Comparison of ENCODE assay signal across 21 cellular contexts in the genomic region with DNA sequence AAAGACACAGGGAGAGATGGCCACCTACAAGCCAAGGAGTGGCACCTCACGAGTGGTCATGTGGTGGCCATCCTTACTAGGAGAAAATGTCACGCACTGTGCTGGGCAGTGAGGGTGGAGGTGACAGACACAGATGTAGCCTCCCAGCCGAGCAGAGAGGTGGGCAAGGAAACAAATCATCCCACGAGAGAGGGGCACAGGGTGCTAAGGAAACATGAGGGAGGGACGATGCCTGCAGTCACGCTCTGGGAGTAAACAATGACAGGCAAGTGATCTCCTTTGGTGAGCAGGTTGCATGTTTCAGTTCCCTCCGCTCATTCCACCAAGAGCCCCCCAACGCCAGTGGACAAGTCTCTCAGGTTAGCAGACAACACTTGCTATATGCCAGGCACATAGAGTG.
DNase-seq lines count a peak whose midpoint lies in the region; ATAC-seq and TF ChIP-seq lines count a peak whose summit lies in the region.
"Had no signal": no experiment of that assay in that cellular context is flagged by ENCODE, and none has a peak within 500 bp of the region (broad histone marks: within the 10 kb centered on the region; RNA-seq: fewer than 3 reads in every experiment).

No MANE protein-coding gene starts in this region.

- H3K36me3 Mint-ChIP-seq in stimulated activated naive CD8-positive, alpha-beta T cell treated with anti-CD3 and anti-CD28 coated beads, Interleukin-15, Interleukin-2, amounts not matched to agents 100 ng/mL and 50 ng/mL, for 24 hours (ENCODE audit: low read depth), result peaks cover 26% of the 10 kb centered on the region
- H3K36me3 Mint-ChIP-seq in activated T-cell treated with anti-CD3 and anti-CD28 coated beads, Interleukin-2, amount 50 U/mL, for 72 hours (ENCODE audit: insufficient read depth in 2 of 2), result no peaks in the 10 kb centered on the region
- H3K36me3 Mint-ChIP-seq: stimulated activated memory B cell treated with anti-CD40 and anti-IgM and Interleukin-4, amounts not matched to agents 10 μg/mL and 1 μg/mL and 100 μg/mL, for 72 hours had no signal

- no peak overlapping the region for H3K27ac ChIP-seq in heart right ventricle
- H3K27ac ChIP-seq: ascending aorta, PC-9, right lobe of liver, thyroid gland had no signal

- peaks cover 0 to 22% (median 9%) of the 10 kb centered on the region in 9 donors for H3K4me1 ChIP-seq in heart right ventricle
- H3K4me1 ChIP-seq: right lobe of liver had no signal

- H3K4me3 ChIP-seq in heart right ventricle, result no peak overlapping the region
- H3K4me3 ChIP-seq: ascending aorta, GM23338, PC-9, right lobe of liver, thyroid gland had no signal

- 89 to 90% methylated on average over 8 of the region's 8 CpGs for WGBS in heart right ventricle, 2 donors

- H3K27ac Mint-ChIP-seq in stimulated activated naive CD8-positive, alpha-beta T cell treated with anti-CD3 and anti-CD28 coated beads, Interleukin-15, Interleukin-2, amounts not matched to agents 100 ng/mL and 50 ng/mL, for 24 hours, result peak overlapping the region; percentile 74
- H3K27ac Mint-ChIP-seq in activated T-cell treated with anti-CD3 and anti-CD28 coated beads, Interleukin-2, amount 50 U/mL, for 72 hours, result peak overlapping the region; percentile 67
- H3K27ac Mint-ChIP-seq: GM23338; stimulated activated memory B cell treated with anti-CD40 and anti-IgM and Interleukin-4, amounts not matched to agents 10 μg/mL and 1 μg/mL and 100 μg/mL, for 72 hours had no signal

- no peaks in the 10 kb centered on the region for H3K27me3 Mint-ChIP-seq in stimulated activated naive CD8-positive, alpha-beta T cell treated with anti-CD3 and anti-CD28 coated beads, Interleukin-15, Interleukin-2, amounts not matched to agents 100 ng/mL and 50 ng/mL, for 24 hours
- no peaks in the 10 kb centered on the region for H3K27me3 Mint-ChIP-seq in activated T-cell treated with anti-CD3 and anti-CD28 coated beads, Interleukin-2, amount 50 U/mL, for 72 hours (ENCODE audit: low read depth)
- H3K27me3 Mint-ChIP-seq: stimulated activated memory B cell treated with anti-CD40 and anti-IgM and Interleukin-4, amounts not matched to agents 10 μg/mL and 1 μg/mL and 100 μg/mL, for 72 hours had no signal

- peaks cover 0 to 5% (median 0%) of the 10 kb centered on the region in 7 donors for H3K27me3 ChIP-seq in heart right ventricle
- H3K27me3 ChIP-seq: ascending aorta, right lobe of liver, thyroid gland had no signal

- intact Hi-C loops in heart right ventricle (cut with DNase I), result loop anchor here in 1 of 10 donors (5.0 kb wide), 1 partner anchor 80 kb away; no protein-coding TSS in a partner anchor

- H3K4me1 Mint-ChIP-seq in stimulated activated naive CD8-positive, alpha-beta T cell treated with anti-CD3 and anti-CD28 coated beads, Interleukin-15, Interleukin-2, amounts not matched to agents 100 ng/mL and 50 ng/mL, for 24 hours (ENCODE audit: low read depth), result peaks cover 78% of the 10 kb centered on the region
- H3K4me1 Mint-ChIP-seq in activated T-cell treated with anti-CD3 and anti-CD28 coated beads, Interleukin-2, amount 50 U/mL, for 72 hours (ENCODE audit: low read depth), result peaks cover 76% of the 10 kb centered on the region

- no peak for DNase-seq in stimulated activated naive CD8-positive, alpha-beta T cell treated with anti-CD3 and anti-CD28 coated beads, Interleukin-15, Interleukin-2, amounts not matched to agents 100 U/mL and 50 U/mL, for 24 hours
- no peak for DNase-seq in activated T-cell treated with anti-CD3 and anti-CD28 coated beads, Interleukin-2, amount 50 U/mL, for 72 hours
- DNase-seq in mesenteric fat pad (ENCODE audit: low spot score) (peak; percentile 41), heart right ventricle (no peak), H4 (ENCODE audit: low spot score) (no peak)
- DNase-seq: activated CD4-positive, alpha-beta T cell treated with anti-CD3 and anti-CD28 coated beads, Interleukin-2, amount 50 U/mL, for 4 hours; DND-41; foreskin melanocyte; hypothalamus; NCI-H187; NCI-H226; PC-9; right lobe of liver; SIG-M5; thyroid gland had no signal

- no peaks in the 10 kb centered on the region for H3K9me3 Mint-ChIP-seq in stimulated activated naive CD8-positive, alpha-beta T cell treated with anti-CD3 and anti-CD28 coated beads, Interleukin-15, Interleukin-2, amounts not matched to agents 100 ng/mL and 50 ng/mL, for 24 hours
- no peaks in the 10 kb centered on the region for H3K9me3 Mint-ChIP-seq in activated T-cell treated with anti-CD3 and anti-CD28 coated beads, Interleukin-2, amount 50 U/mL, for 72 hours
- H3K9me3 Mint-ChIP-seq: activated T-helper 2 cell treated with anti-CD3 and anti-CD28 coated beads, Interferon-gamma antibody, Interleukin-2, Interleukin-4, amounts not matched to agents 10 μg/mL and 5 μg/mL and 100 μg/mL, durations not matched to agents 14 hours and 24 hours and 36 hours; GM23338; stimulated activated memory B cell treated with anti-CD40 and anti-IgM and Interleukin-4, amounts not matched to agents 10 μg/mL and 1 μg/mL and 100 μg/mL, for 72 hours had no signal

- H3K4me3 Mint-ChIP-seq in stimulated activated naive CD8-positive, alpha-beta T cell treated with anti-CD3 and anti-CD28 coated beads, Interleukin-15, Interleukin-2, amounts not matched to agents 100 ng/mL and 50 ng/mL, for 24 hours, result peak overlapping the region; percentile 39
- peak overlapping the region; percentile 68 to 79 for H3K4me3 Mint-ChIP-seq in activated T-cell treated with anti-CD3 and anti-CD28 coated beads, Interleukin-2, amount 50 U/mL, for 72 hours
- H3K4me3 Mint-ChIP-seq: GM23338; stimulated activated memory B cell treated with anti-CD40 and anti-IgM and Interleukin-4, amounts not matched to agents 10 μg/mL and 1 μg/mL and 100 μg/mL, for 72 hours had no signal

- H3K36me3 ChIP-seq in heart right ventricle, result no peaks in the 10 kb centered on the region
- H3K36me3 ChIP-seq: ascending aorta, right lobe of liver, thyroid gland had no signal

- TF ChIP-seq CTCF in heart right ventricle (IDR thresholded peaks at IDR 0.05), result no peak

- H3K9me3 ChIP-seq in heart right ventricle, result no peaks in the 10 kb centered on the region
- H3K9me3 ChIP-seq: ascending aorta, right lobe of liver, thyroid gland had no signal

- ATAC-seq in stimulated activated naive CD8-positive, alpha-beta T cell treated with anti-CD3 and anti-CD28 coated beads, Interleukin-15, Interleukin-2, amounts not matched to agents 100 U/mL and 50 U/mL, for 24 hours, result no peak
- ATAC-seq in activated T-cell treated with anti-CD3 and anti-CD28 coated beads, Interleukin-2, amount 50 U/mL, for 72 hours (replicated peaks in 1 of 2), result no peak
- no peak for ATAC-seq in heart right ventricle
- ATAC-seq in HG03521 (IDR thresholded peaks at IDR 0.05; ENCODE audit: unreplicated experiment), result no peak
- ATAC-seq: GM23338; right lobe of liver; stimulated activated memory B cell treated with anti-CD40 and anti-IgM and Interleukin-4, amounts not matched to agents 10 μg/mL and 1 μg/mL and 100 μg/mL, for 72 hours had no signal
